27 cellular contexts compared by ENCODE assay signal in the genomic region with DNA sequence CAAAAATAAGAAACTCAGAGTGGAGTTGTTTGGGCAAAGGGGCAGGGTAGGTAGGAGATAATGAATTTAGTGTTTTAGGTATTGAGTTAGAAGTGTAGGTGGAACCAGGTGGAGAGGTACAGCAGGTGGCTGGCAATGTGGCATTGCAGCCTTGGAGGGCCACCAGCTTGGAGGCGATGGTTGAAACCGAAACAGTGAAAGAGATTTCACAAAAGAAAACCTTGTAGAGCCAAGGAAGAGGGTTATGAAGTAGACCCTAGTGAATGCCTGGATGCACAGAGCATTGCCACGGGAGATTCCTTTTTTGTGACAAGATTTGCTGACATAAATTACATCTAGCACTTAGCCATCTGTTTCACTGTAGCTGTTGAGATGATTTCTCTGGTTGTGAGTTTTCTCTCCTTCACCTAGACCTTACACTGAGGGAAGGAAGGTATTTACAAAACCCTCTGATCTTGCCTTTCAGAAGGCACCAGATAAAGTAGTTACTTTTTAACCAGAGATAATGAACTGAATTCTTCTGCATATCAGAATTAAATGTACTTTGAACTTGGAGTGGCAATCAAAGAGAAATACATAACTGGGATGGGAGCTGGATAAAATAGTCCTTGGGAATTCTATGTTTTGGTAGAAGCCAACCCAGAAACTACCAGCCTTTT.
DNase-seq lines count a peak whose midpoint lies in the region; ATAC-seq and TF ChIP-seq lines count a peak whose summit lies in the region.
"Had no signal": no experiment of that assay in that cellular context is flagged by ENCODE, and none has a peak within 500 bp of the region (broad histone marks: within the 10 kb centered on the region; RNA-seq: fewer than 3 reads in every experiment).

No MANE protein-coding gene starts in this region.

- H3K36me3 ChIP-seq in Caco-2 (ENCODE audit: control insufficient read depth, insufficient read depth, low read length) = no peaks in the 10 kb centered on the region; the same call in 1 of the 2 replicates
- no peaks in the 10 kb centered on the region for H3K36me3 ChIP-seq in MM.1S (replicated peaks; ENCODE audit: insufficient read depth, low read length)
- no peaks in the 10 kb centered on the region for H3K36me3 ChIP-seq in H7 (replicated peaks; ENCODE audit: control insufficient read depth, insufficient read depth, low read length)
- H3K36me3 ChIP-seq: lower lobe of right lung, vagina had no signal

- peaks cover 5% of the 10 kb centered on the region for H3K36me3 Mint-ChIP-seq in Caco-2 (ENCODE audit: insufficient read depth, unreplicated experiment)
- H3K36me3 Mint-ChIP-seq: WTC11 had no signal

- intact Hi-C loops in Caco-2 (cut with micrococcal nuclease; ENCODE audit: unreplicated experiment) = loop anchor here (1.0 to 5.0 kb wide), 4 partner anchors 65 to 230 kb away; partner anchors contain the start of gene CASK

- no peaks in the 10 kb centered on the region for H4K20me1 ChIP-seq in MM.1S (ENCODE audit: insufficient read depth, low read length)

- POLR2A ChIA-PET in Caco-2 (lab: Charles Lee) = no interaction called here

- no peak overlapping the region for H3K9ac ChIP-seq in MM.1S (ENCODE audit: low read length)

- H3K4me2 ChIP-seq in MM.1S (ENCODE audit: low read depth, low read length) = peak overlapping the region; percentile 13; the same call in 1 of the 2 replicates

- peaks cover 12% of the 10 kb centered on the region for H3K4me1 Mint-ChIP-seq in Caco-2 (ENCODE audit: low read depth, unreplicated experiment)
- H3K4me1 Mint-ChIP-seq: activated CD8-positive, alpha-beta memory T cell treated with anti-CD3 and anti-CD28 coated beads, Interleukin-2, amount 10 ng/mL, durations not matched to agents 7 days and 5 days; nephron; WTC11 had no signal

- H3K9me3 ChIP-seq in Caco-2 = no peaks in the 10 kb centered on the region
- H3K9me3 ChIP-seq in MM.1S (replicated peaks; ENCODE audit: insufficient read depth, low read length) = no peaks in the 10 kb centered on the region
- H3K9me3 ChIP-seq: lower lobe of right lung, vagina had no signal

- CTCF ChIA-PET in Caco-2 (lab: Charles Lee) = interaction anchor here (1.2 kb wide), 1 partner anchor 103 kb away, joined by 4 read pairs; no protein-coding TSS in a partner anchor

- peak overlapping the region; percentile 92 for H3K27ac Mint-ChIP-seq in Caco-2 (ENCODE audit: unreplicated experiment)
- H3K27ac Mint-ChIP-seq: activated CD8-positive, alpha-beta memory T cell treated with anti-CD3 and anti-CD28 coated beads, Interleukin-2, amount 10 ng/mL, durations not matched to agents 7 days and 5 days; activated T-cell treated with anti-CD3 and anti-CD28 coated beads, Interleukin-2, amount 50 U/mL, for 72 hours; CD4-positive, alpha-beta T cell; nephron; stimulated activated naive CD8-positive, alpha-beta T cell treated with anti-CD3 and anti-CD28 coated beads, Interleukin-15, Interleukin-2, amounts not matched to agents 100 ng/mL and 50 ng/mL, for 24 hours; WTC11 had no signal

- H3K4me1 ChIP-seq in Caco-2 (peaks cover 23% of the 10 kb centered on the region), MM.1S (ENCODE audit: low read length) (peaks cover 18% of the 10 kb centered on the region)
- H3K4me1 ChIP-seq: lower lobe of right lung, vagina had no signal

- no peaks in the 10 kb centered on the region for H3K79me2 ChIP-seq in MM.1S (ENCODE audit: low read length)

- BruUV-seq in Caco-2 (replicated peaks; lab: Mats Ljungman, UMichigan) = TSS peak; percentile 95

- H3K4me3 ChIP-seq in Caco-2 (ENCODE audit: low read depth, low read length) = no peak overlapping the region
- no peak overlapping the region for H3K4me3 ChIP-seq in MM.1S (ENCODE audit: low read length)
- H3K4me3 ChIP-seq in H7 (ENCODE audit: insufficient read depth, low read depth, low read length) = no peak overlapping the region
- H3K4me3 ChIP-seq: lower lobe of right lung, skin epidermis, vagina had no signal

- peak in 1 of 2 experiments; percentile 18 for DNase-seq in Caco-2
- DNase-seq in MM.1S = peak; percentile 85
- no peak for DNase-seq in left lobe of liver (ENCODE audit: low spot score)
- no peak for DNase-seq in iPS-NIHi11 (ENCODE audit: low spot score)
- DNase-seq in NCI-H1417 (lab: John Stamatoyannopoulos, UW) = no peak
- no peak for DNase-seq in H7
- no peak for DNase-seq in 8988T
- DNase-seq: activated CD4-positive, alpha-beta T cell treated with anti-CD3 and anti-CD28 coated beads, Interleukin-2, amount 50 U/mL, for 1 hour; activated CD8-positive, alpha-beta memory T cell treated with anti-CD3 and anti-CD28 coated beads, Interleukin-2, amount 10 ng/mL, durations not matched to agents 7 days and 5 days; activated naive CD4-positive, alpha-beta T cell treated with Interleukin-2 at 50 U/mL for 16 hours; activated T-cell treated with anti-CD3 and anti-CD28 coated beads, Interleukin-2, amount 50 U/mL, for 72 hours; AML-193; amygdala; CD4-positive, alpha-beta T cell; effector CD4-positive, alpha-beta T cell; Kasumi-1; kidney; lower lobe of right lung; NCI-H187; NCI-H69 had no signal

- ATAC-seq in GM19463 (IDR thresholded peaks at IDR 0.05; ENCODE audit: unreplicated experiment) = peak; percentile 76
- peak; percentile 58 for ATAC-seq in left lobe of liver
- ATAC-seq: activated CD8-positive, alpha-beta memory T cell treated with anti-CD3 and anti-CD28 coated beads, Interleukin-2, amount 10 ng/mL, durations not matched to agents 7 days and 5 days; activated T-cell treated with anti-CD3 and anti-CD28 coated beads, Interleukin-2, amount 50 U/mL, for 72 hours; lower lobe of right lung had no signal

- H3K9me3 Mint-ChIP-seq in Caco-2 (ENCODE audit: unreplicated experiment) = no peaks in the 10 kb centered on the region
- H3K9me3 Mint-ChIP-seq: CD4-positive, alpha-beta T cell had no signal

- H3K4me3 Mint-ChIP-seq in Caco-2 (ENCODE audit: unreplicated experiment) = peak overlapping the region; percentile 62
- H3K4me3 Mint-ChIP-seq: activated CD8-positive, alpha-beta memory T cell treated with anti-CD3 and anti-CD28 coated beads, Interleukin-2, amount 10 ng/mL, durations not matched to agents 7 days and 5 days; activated T-cell treated with anti-CD3 and anti-CD28 coated beads, Interleukin-2, amount 50 U/mL, for 72 hours; CD4-positive, alpha-beta T cell; nephron; stimulated activated naive CD8-positive, alpha-beta T cell treated with anti-CD3 and anti-CD28 coated beads, Interleukin-15, Interleukin-2, amounts not matched to agents 100 ng/mL and 50 ng/mL, for 24 hours; WTC11 had no signal

- no peaks in the 10 kb centered on the region for H3K27me3 ChIP-seq in Caco-2 (replicated peaks; ENCODE audit: control insufficient read depth, insufficient read depth, low read length)
- H3K27me3 ChIP-seq in MM.1S (replicated peaks; ENCODE audit: insufficient read depth, low read length) = no peaks in the 10 kb centered on the region
- no peaks in the 10 kb centered on the region for H3K27me3 ChIP-seq in H7 (ENCODE audit: control insufficient read depth, insufficient read depth, low read length)
- H3K27me3 ChIP-seq: vagina had no signal

- H2AFZ ChIP-seq in MM.1S (ENCODE audit: low read length) = no peak overlapping the region

- TF ChIP-seq CTCF in Caco-2 (IDR thresholded peaks at IDR 0.05; ENCODE audit: insufficient read depth in 1 of 2, low read depth in 1 of 2, low read length in 1 of 2, severe bottlenecking in 1 of 2, unreplicated experiment in 1 of 2) (no peak), MM.1S (IDR thresholded peaks at IDR 0.05; ENCODE audit: low read length) (no peak)

- H3F3A ChIP-seq in MM.1S (ENCODE audit: insufficient read depth, low read length) = peaks cover 15% of the 10 kb centered on the region

- no peaks in the 10 kb centered on the region for H3K27me3 Mint-ChIP-seq in Caco-2 (ENCODE audit: insufficient read depth, unreplicated experiment)
- H3K27me3 Mint-ChIP-seq: activated CD8-positive, alpha-beta memory T cell treated with anti-CD3 and anti-CD28 coated beads, Interleukin-2, amount 10 ng/mL, durations not matched to agents 7 days and 5 days; CD4-positive, alpha-beta T cell; stimulated activated naive CD8-positive, alpha-beta T cell treated with anti-CD3 and anti-CD28 coated beads, Interleukin-15, Interleukin-2, amounts not matched to agents 100 ng/mL and 50 ng/mL, for 24 hours had no signal

- H3K27ac ChIP-seq in MM.1S (ENCODE audit: low read length) = peak overlapping the region; percentile 47
- H3K27ac ChIP-seq: epithelial cell of prostate, lower lobe of right lung, skin epidermis, vagina had no signal

- H3K9me2 ChIP-seq in MM.1S (replicated peaks; ENCODE audit: insufficient read depth, low read length) = no peaks in the 10 kb centered on the region
